ENCODE assay signal across 1 cellular context in genomic region chr4:70637239-70637920, GRCh38.
TF ChIP-seq lines count a peak whose summit lies in the region.

No MANE protein-coding gene starts in this region.

TF ChIP-seq in K562, 482 proteins besides CTCF, POLR2A, EP300 and RAD21:
- TF ChIP-seq BRCA1 (IDR thresholded peaks at IDR 0.05) (no peak), BRCA1 (CRISPR knock-in tag; IDR thresholded peaks at IDR 0.05) (no peak), KLF10 (CRISPR knock-in tag; IDR thresholded peaks at IDR 0.05) (no peak), MCM2 (IDR thresholded peaks at IDR 0.05; ENCODE audit: low read depth) (no peak), L3MBTL2 (IDR thresholded peaks at IDR 0.05) (no peak), MAFG (tag; conservative IDR thresholded peaks at IDR 0.05) (no peak), KAT2B (IDR thresholded peaks at IDR 0.05; ENCODE audit: low read depth, low read length) (no peak), ZNF407 (IDR thresholded peaks at IDR 0.05; ENCODE audit: low read depth) (no peak), ZNF561 (CRISPR knock-in tag; conservative IDR thresholded peaks at IDR 0.05) (no peak), HDAC1 (IDR thresholded peaks at IDR 0.05) (no peak), ZNF311 (CRISPR knock-in tag; IDR thresholded peaks at IDR 0.05) (no peak), THAP7 (CRISPR knock-in tag; IDR thresholded peaks at IDR 0.05) (no peak), ZNF785 (CRISPR knock-in tag; IDR thresholded peaks at IDR 0.05) (no peak), HDAC6 (IDR thresholded peaks at IDR 0.05; ENCODE audit: low read depth, low read length) (no peak), PHB2 (IDR thresholded peaks at IDR 0.05; ENCODE audit: low read depth) (no peak), SMARCB1 (IDR thresholded peaks at IDR 0.05; ENCODE audit: insufficient read length, low read depth) (no peak), PBX2 (CRISPR knock-in tag; IDR thresholded peaks at IDR 0.05; ENCODE audit: low read depth) (no peak), PBX2 (tag; conservative IDR thresholded peaks at IDR 0.05; ENCODE audit: low read depth) (peak; percentile 51), FOSL1 (tag; conservative IDR thresholded peaks at IDR 0.05) (no peak), MEF2D (tag; conservative IDR thresholded peaks at IDR 0.05; ENCODE audit: low read depth) (peak; percentile 87), NR1H2 (CRISPR knock-in tag; IDR thresholded peaks at IDR 0.05) (no peak), ZNF511 (CRISPR knock-in tag; IDR thresholded peaks at IDR 0.05) (no peak), ZNF316 (IDR thresholded peaks at IDR 0.05) (no peak), MLLT1 (IDR thresholded peaks at IDR 0.05) (no peak), YY1 (IDR thresholded peaks at IDR 0.05; ENCODE audit: borderline replicate concordance in 1 of 3, control insufficient read depth in 1 of 3, extremely low read depth in 1 of 3, insufficient read depth in 3 of 3, insufficient read length in 1 of 3, insufficient replicate concordance in 2 of 3, low read depth in 1 of 3, low read length in 2 of 3) (peak in 1 of 3 experiments; percentile 12), FOXJ2 (tag; IDR thresholded peaks at IDR 0.05) (no peak), STAT5A (IDR thresholded peaks at IDR 0.05; ENCODE audit: borderline replicate concordance, low read length) (no peak), SRSF9 (IDR thresholded peaks at IDR 0.05; ENCODE audit: borderline replicate concordance, low read depth, low read length) (no peak), CREB1 (IDR thresholded peaks at IDR 0.05) (no peak), CREB1 (CRISPR knock-in tag; IDR thresholded peaks at IDR 0.05) (no peak), OTX1 (CRISPR knock-in tag; IDR thresholded peaks at IDR 0.05) (no peak), ADNP (tag; IDR thresholded peaks at IDR 0.05) (no peak), ZKSCAN8 (CRISPR knock-in tag; IDR thresholded peaks at IDR 0.05) (no peak), ZNF134 (CRISPR knock-in tag; conservative IDR thresholded peaks at IDR 0.05) (peak; percentile 85), FOXK1 (CRISPR knock-in tag; IDR thresholded peaks at IDR 0.05; ENCODE audit: borderline replicate concordance) (no peak), ATF1 (CRISPR knock-in tag; IDR thresholded peaks at IDR 0.05) (no peak), ATF1 (tag; IDR thresholded peaks at IDR 0.05) (no peak), SAP30 (IDR thresholded peaks at IDR 0.05; ENCODE audit: borderline replicate concordance, insufficient read depth, low read depth, low read length, poor library complexity, severe bottlenecking) (no peak), TAF15 (IDR thresholded peaks at IDR 0.05; ENCODE audit: low read depth, low read length) (no peak), MYNN (IDR thresholded peaks at IDR 0.05) (no peak), MYNN (CRISPR knock-in tag; IDR thresholded peaks at IDR 0.05) (no peak), TCF3 (CRISPR knock-in tag; IDR thresholded peaks at IDR 0.05) (no peak), CBFA2T2 (conservative IDR thresholded peaks at IDR 0.05) (no peak), XRCC5 (IDR thresholded peaks at IDR 0.05; ENCODE audit: low read depth, low read length) (no peak), RBBP5 (IDR thresholded peaks at IDR 0.05; ENCODE audit: borderline replicate concordance, insufficient read depth, low read length, poor library complexity, severe bottlenecking) (no peak), FOXK2 (conservative IDR thresholded peaks at IDR 0.05 in 1 of 2, IDR thresholded peaks at IDR 0.05 in 1 of 2; ENCODE audit: low read depth in 2 of 2) (no peak), MEF2A (IDR thresholded peaks at IDR 0.05; ENCODE audit: control insufficient read depth, low read depth, low read length) (peak; percentile 58; the same call in 1 of the 2 replicates), RERE (CRISPR knock-in tag; IDR thresholded peaks at IDR 0.05; ENCODE audit: borderline replicate concordance) (no peak), TFAM (CRISPR knock-in tag; conservative IDR thresholded peaks at IDR 0.05) (no peak)
